In the genomic region with DNA sequence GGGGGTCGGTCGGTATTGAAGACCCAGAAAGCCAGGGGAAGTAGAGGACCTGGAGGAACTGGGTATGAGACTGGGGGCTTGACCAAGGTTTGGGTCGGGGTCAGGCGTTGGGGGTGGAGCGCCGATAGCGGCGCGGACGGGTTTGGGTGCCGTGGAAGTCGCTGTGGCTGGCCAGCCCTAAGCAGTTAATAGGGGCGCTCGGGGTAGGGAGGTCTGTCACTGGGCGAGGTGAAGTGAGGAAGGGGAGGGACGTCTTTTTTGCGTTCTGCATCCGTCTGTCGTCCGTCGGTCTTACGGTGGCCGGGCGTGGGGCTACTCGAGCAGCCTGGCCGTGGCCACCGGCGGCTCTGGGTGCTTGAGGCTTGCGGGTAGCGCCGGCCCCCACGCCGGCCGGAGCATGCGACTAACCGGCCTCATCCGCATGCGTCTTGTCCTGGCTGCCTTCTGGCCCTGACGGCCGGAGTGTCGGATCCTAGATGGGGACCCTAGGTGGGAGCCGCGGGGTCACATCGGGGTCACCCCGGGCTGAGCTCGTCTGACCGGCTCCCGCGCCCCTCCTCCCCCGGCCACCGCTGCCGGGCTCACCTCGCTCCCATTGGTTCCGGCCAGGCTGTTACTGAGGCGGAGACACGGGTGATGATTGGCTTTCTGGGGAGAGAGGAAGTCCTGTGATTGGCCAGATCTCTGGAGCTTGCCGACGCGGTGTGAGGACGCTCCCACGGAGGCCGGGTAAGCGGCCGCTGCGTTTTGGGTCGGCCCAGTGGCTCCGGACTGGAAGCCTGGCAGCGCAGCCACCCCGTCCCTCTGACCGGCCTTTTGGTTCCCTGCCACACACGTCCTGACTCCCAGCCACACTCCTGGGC, we compare ENCODE assay signal across 8 cellular contexts. TPM values are rescaled to one million over a fixed set of nuclear protein-coding genes. Genes with fewer than 3 reads are reported as not detected.
A peak's percentile ranks its signal among the peaks of the same experiment; 100 is the strongest.
DNase-seq lines count a peak whose midpoint lies in the region; ATAC-seq, FAIRE-seq and TF ChIP-seq lines count a peak whose summit lies in the region.

No MANE protein-coding gene starts in this region.

- peak; percentile 36 for TF ChIP-seq POLR2A in GM19099 (IDR thresholded peaks at IDR 0.05; ENCODE audit: extremely low read depth, insufficient read length, low read depth)
- TF ChIP-seq POLR2A in HepG2 (IDR thresholded peaks at IDR 0.05; ENCODE audit: insufficient read depth in 1 of 2, low read depth in 2 of 2, low read length in 2 of 2): peak; percentile 37 to 63; a peak in 3 of 4 replicates

- POLR2A ChIA-PET in BJ (lab: Charles Lee) (interaction anchor here (0.5 to 0.6 kb wide), 2 partner anchors 8 to 11 kb away, joined by 3 to 7 read pairs; no protein-coding TSS in a partner anchor), HepG2 (lab: Yijun Ruan, JAX) (interaction anchor here (0.8 to 6.4 kb wide), 8 partner anchors 11 to 348 kb away, joined by 3 to 159 read pairs (median 4); a partner anchor contains a TSS)

- H3K27me3 ChIP-seq in BJ (ENCODE audit: control insufficient read depth, insufficient read depth, low read length) (no peaks in the 10 kb centered on the region), HepG2 (ENCODE audit: control insufficient read depth in 1 of 2, insufficient read depth in 2 of 2, low read length in 2 of 2) (peaks cover 0 to 3% of the 10 kb centered on the region in 2 experiments; a peak in 1 of 5 replicates)

- H2AFZ ChIP-seq in HepG2 (ENCODE audit: low read length): no peak overlapping the region

- peak; percentile 60 for TF ChIP-seq RAD21 in HepG2 (CRISPR knock-in tag; IDR thresholded peaks at IDR 0.05)

- peaks cover 28% of the 10 kb centered on the region for H3K4me1 ChIP-seq in HepG2 (ENCODE audit: insufficient read depth, low read length)

- peak overlapping the region; percentile 99 for H3K4me2 ChIP-seq in HepG2 (ENCODE audit: low read depth, low read length)

- peak overlapping the region; percentile 96 for H3K9ac ChIP-seq in HepG2 (ENCODE audit: insufficient read depth, low read depth, low read length)

- in situ Hi-C loops in HepG2 (cut with HindIII; ENCODE audit: extremely low pct_ligation_motif_present, low pct_unique_long_range_greater_than_20kb): loop anchor here (10.0 kb wide), 1 partner anchor 270 kb away; a partner anchor contains a TSS

- TF ChIP-seq EP300 in HepG2 (IDR thresholded peaks at IDR 0.05; ENCODE audit: low read depth in 2 of 2, low read length in 2 of 2): no peak
- TF ChIP-seq EP300 in HepG2 (CRISPR knock-in tag; IDR thresholded peaks at IDR 0.05; ENCODE audit: borderline replicate concordance): no peak

- peak; percentile 38 for ATAC-seq in HG03378 (IDR thresholded peaks at IDR 0.05; ENCODE audit: unreplicated experiment)
- peak; percentile 80 for ATAC-seq in HepG2

- H3K27ac ChIP-seq in HepG2 (ENCODE audit: extremely low read length, insufficient read depth, low read length): peak overlapping the region; percentile 97

- TF ChIP-seq CTCF in BJ (IDR thresholded peaks at IDR 0.05; ENCODE audit: insufficient read depth, low read depth, low read length) (no peak), HepG2 (CRISPR knock-in tag; IDR thresholded peaks at IDR 0.05) (no peak)

- intact Hi-C loops in HepG2 (cut with micrococcal nuclease; ENCODE audit: unreplicated experiment): loop anchor here (5.0 kb wide), 1 partner anchor 198 kb away; no protein-coding TSS in a partner anchor

- WGBS in HepG2 (ENCODE audit: low lambda C conversion rate): 2% methylated on average over 19 of the region's 71 CpGs

- DNase-seq in BJ (ENCODE audit: low read depth): no peak
- DNase-seq in NCI-H748 (lab: John Stamatoyannopoulos, UW; ENCODE audit: unreplicated experiment): peak; percentile 95
- peak; percentile 67 to 73 for DNase-seq in activated CD4-positive, alpha-beta T cell treated with anti-CD3 and anti-CD28 coated beads, Interleukin-2, amount 50 U/mL, for 4 hours
- peak; percentile 90 to 96 for DNase-seq in dermis microvascular lymphatic vessel endothelial cell (ENCODE audit: low read depth in 2 of 2)
- DNase-seq in HepG2 (ENCODE audit: low spot score): peak; percentile 92
- DNase-seq in stimulated activated CD4-positive, alpha-beta T cell treated with anti-CD3 and anti-CD28 coated beads, Interleukin-4, amount 100 ng/mL, for 24 hours: peak; percentile 89

- peak overlapping the region; percentile 68 for H3K4me3 ChIP-seq in BJ (ENCODE audit: low read depth, low read length)
- H3K4me3 ChIP-seq in HepG2 (replicated peaks in 1 of 3; ENCODE audit: insufficient read depth in 1 of 3, low read depth in 2 of 3, low read length in 3 of 3): peak overlapping the region; percentile 83 to 95 (median 86)

- H3K9me3 ChIP-seq in HepG2 (ENCODE audit: low read length): no peaks in the 10 kb centered on the region

- peak; percentile 85 for FAIRE-seq in HepG2 (lab: Jason Lieb, UNC)

- peaks cover 26% of the 10 kb centered on the region for H4K20me1 ChIP-seq in HepG2 (ENCODE audit: insufficient read depth, low read length)

- H3K36me3 ChIP-seq in BJ (ENCODE audit: control insufficient read depth, insufficient read depth, low read length) (peaks cover 29% of the 10 kb centered on the region), HepG2 (replicated peaks in 1 of 2; ENCODE audit: control insufficient read depth in 1 of 2, insufficient read depth in 2 of 2, low read length in 2 of 2) (peaks cover 25 to 26% of the 10 kb centered on the region in 2 experiments)

- BruUV-seq in HepG2 (replicated peaks; lab: Mats Ljungman, UMichigan): TSS peak; percentile 30

- CTCF ChIA-PET in BJ (lab: Yijun Ruan, JAX): interaction anchor here (1.0 to 3.1 kb wide), 6 partner anchors 10 to 157 kb away, joined by 3 to 17 read pairs (median 4); a partner anchor contains a TSS
- CTCF ChIA-PET in HepG2 (lab: Yijun Ruan, JAX; ENCODE audit: low intra/inter-chr PET ratio, low total read pairs): no interaction called here

- peaks cover 45% of the 10 kb centered on the region for H3K79me2 ChIP-seq in HepG2 (ENCODE audit: insufficient read depth, low read length)

RNA-seq across cellular contexts. Expression of a gene that starts 10.3 kb away (rescaled TPM):
- polyA plus RNA-seq in BJ (2011; rRNA removed): 0.25 and 0.29 TPM in 2 replicates
- polyA minus RNA-seq in BJ (2011; rRNA and poly(A)+ RNA removed): not detected in 2 replicates
- 11.6 and 17.2 TPM in 2 replicates for total RNA-seq in dermis microvascular lymphatic vessel endothelial cell
- 0.31 TPM in 1 of 2 replicates, not detected in the other for total RNA-seq in HepG2 (2016; rRNA removed; fragmentation: Illumina TruSeq; extraction: Trizol)
- total RNA-seq in HepG2 (2016; cell fraction: cytosol; rRNA removed; fragmentation: Illumina TruSeq; extraction: Trizol; ENCODE audit: low read depth): not detected in 2 replicates
- 0.19 TPM in 1 of 2 replicates, not detected in the other for total RNA-seq in HepG2 (2016; cell fraction: insoluble cytoplasmic fraction; rRNA removed; fragmentation: Illumina TruSeq; extraction: Trizol)
- not detected in 2 replicates for total RNA-seq in HepG2 (2016; cell fraction: membrane; rRNA removed; fragmentation: Illumina TruSeq; extraction: Trizol)
- total RNA-seq in HepG2 (2016; cell fraction: nucleus; rRNA removed; fragmentation: Illumina TruSeq; extraction: Trizol): 1.1 TPM in 1 of 2 replicates, not detected in the other
- polyA plus RNA-seq in HepG2 (2011; rRNA removed): 0.66 and 0.84 TPM in 2 replicates
- polyA plus RNA-seq in HepG2 (2011; cell fraction: cytosol; rRNA removed): 0.08 and 0.43 TPM in 2 replicates
- 7.3 and 9.6 TPM in 2 replicates for polyA plus RNA-seq in HepG2 (2011; cell fraction: nucleus; rRNA removed)
- polyA plus RNA-seq in HepG2 (2012): 0.51 and 1.9 TPM in 2 replicates
- 0.26 and 0.33 TPM in 2 replicates for polyA plus RNA-seq in HepG2 (2016; cell fraction: cytosol; fragmentation: Illumina TruSeq; extraction: Trizol; ENCODE audit: low read depth)
- polyA plus RNA-seq in HepG2 (2016; cell fraction: insoluble cytoplasmic fraction; fragmentation: Illumina TruSeq; extraction: Trizol; ENCODE audit: low read depth): 0.28 and 0.30 TPM in 2 replicates
- 0.23 and 0.27 TPM in 2 replicates for polyA plus RNA-seq in HepG2 (2016; cell fraction: membrane; fragmentation: Illumina TruSeq; extraction: Trizol; ENCODE audit: low read depth)
- 4.6 and 6.5 TPM in 2 replicates for polyA plus RNA-seq in HepG2 (2016; cell fraction: nucleus; fragmentation: Illumina TruSeq; extraction: Trizol; ENCODE audit: insufficient read depth, low read depth)
- 0.36 TPM in 1 of 2 replicates, not detected in the other for polyA minus RNA-seq in HepG2 (2011; rRNA and poly(A)+ RNA removed; ENCODE audit: low replicate concordance)
- polyA minus RNA-seq in HepG2 (2011; cell fraction: cytosol; rRNA and poly(A)+ RNA removed): not detected in 2 replicates
- polyA minus RNA-seq in HepG2 (2011; cell fraction: nucleus; rRNA and poly(A)+ RNA removed): 1.3 and 2.7 TPM in 2 replicates

RNA-seq across cellular contexts. Expression of a gene that starts 10.5 kb away (rescaled TPM):
- polyA plus RNA-seq in BJ (2011; rRNA removed): 0.91 and 1.2 TPM in 2 replicates
- 5.0 and 9.0 TPM in 2 replicates for polyA minus RNA-seq in BJ (2011; rRNA and poly(A)+ RNA removed)
- 1.0 and 3.5 TPM in 2 replicates for total RNA-seq in dermis microvascular lymphatic vessel endothelial cell
- total RNA-seq in HepG2 (2016; rRNA removed; fragmentation: Illumina TruSeq; extraction: Trizol): 2.1 and 2.2 TPM in 2 replicates
- 0.30 and 1.9 TPM in 2 replicates for total RNA-seq in HepG2 (2016; cell fraction: cytosol; rRNA removed; fragmentation: Illumina TruSeq; extraction: Trizol; ENCODE audit: low read depth)
- 1.3 and 1.6 TPM in 2 replicates for total RNA-seq in HepG2 (2016; cell fraction: insoluble cytoplasmic fraction; rRNA removed; fragmentation: Illumina TruSeq; extraction: Trizol)
- 1.7 and 3.1 TPM in 2 replicates for total RNA-seq in HepG2 (2016; cell fraction: membrane; rRNA removed; fragmentation: Illumina TruSeq; extraction: Trizol)
- total RNA-seq in HepG2 (2016; cell fraction: nucleus; rRNA removed; fragmentation: Illumina TruSeq; extraction: Trizol): 5.8 and 6.2 TPM in 2 replicates
- 1.3 and 1.9 TPM in 2 replicates for polyA plus RNA-seq in HepG2 (2011; rRNA removed)
- 0.42 and 0.82 TPM in 2 replicates for polyA plus RNA-seq in HepG2 (2011; cell fraction: cytosol; rRNA removed)
- polyA plus RNA-seq in HepG2 (2011; cell fraction: nucleus; rRNA removed): 18.1 and 23.2 TPM in 2 replicates
- 8.4 and 13.6 TPM in 2 replicates for polyA plus RNA-seq in HepG2 (2012)
- polyA plus RNA-seq in HepG2 (2016; cell fraction: cytosol; fragmentation: Illumina TruSeq; extraction: Trizol; ENCODE audit: low read depth): 0.37 and 0.83 TPM in 2 replicates
- polyA plus RNA-seq in HepG2 (2016; cell fraction: insoluble cytoplasmic fraction; fragmentation: Illumina TruSeq; extraction: Trizol; ENCODE audit: low read depth): 2.4 and 4.0 TPM in 2 replicates
- 0.80 and 1.7 TPM in 2 replicates for polyA plus RNA-seq in HepG2 (2016; cell fraction: membrane; fragmentation: Illumina TruSeq; extraction: Trizol; ENCODE audit: low read depth)
- polyA plus RNA-seq in HepG2 (2016; cell fraction: nucleus; fragmentation: Illumina TruSeq; extraction: Trizol; ENCODE audit: insufficient read depth, low read depth): 21.8 and 22.9 TPM in 2 replicates
- 3.6 and 8.2 TPM in 2 replicates for polyA minus RNA-seq in HepG2 (2011; rRNA and poly(A)+ RNA removed; ENCODE audit: low replicate concordance)
- 2.2 and 3.8 TPM in 2 replicates for polyA minus RNA-seq in HepG2 (2011; cell fraction: cytosol; rRNA and poly(A)+ RNA removed)
- polyA minus RNA-seq in HepG2 (2011; cell fraction: nucleus; rRNA and poly(A)+ RNA removed): 18.7 and 21.1 TPM in 2 replicates

RNA-seq across cellular contexts. Expression of a gene that starts 12.8 kb away (rescaled TPM):
- 74.9 and 82.7 TPM in 2 replicates for polyA plus RNA-seq in BJ (2011; rRNA removed)
- 20.8 and 34.3 TPM in 2 replicates for polyA minus RNA-seq in BJ (2011; rRNA and poly(A)+ RNA removed)
- 84.6 and 171 TPM in 2 replicates for total RNA-seq in dermis microvascular lymphatic vessel endothelial cell
- 91.6 and 105 TPM in 2 replicates for total RNA-seq in HepG2 (2016; rRNA removed; fragmentation: Illumina TruSeq; extraction: Trizol)
- 62.3 and 74.3 TPM in 2 replicates for total RNA-seq in HepG2 (2016; cell fraction: cytosol; rRNA removed; fragmentation: Illumina TruSeq; extraction: Trizol; ENCODE audit: low read depth)
- total RNA-seq in HepG2 (2016; cell fraction: insoluble cytoplasmic fraction; rRNA removed; fragmentation: Illumina TruSeq; extraction: Trizol): 94.6 and 120 TPM in 2 replicates
- 54.2 and 67.7 TPM in 2 replicates for total RNA-seq in HepG2 (2016; cell fraction: membrane; rRNA removed; fragmentation: Illumina TruSeq; extraction: Trizol)
- total RNA-seq in HepG2 (2016; cell fraction: nucleus; rRNA removed; fragmentation: Illumina TruSeq; extraction: Trizol): 37.3 and 42.0 TPM in 2 replicates
- polyA plus RNA-seq in HepG2 (2011; rRNA removed): 43.9 and 46.9 TPM in 2 replicates
- polyA plus RNA-seq in HepG2 (2011; cell fraction: cytosol; rRNA removed): 35.2 and 66.3 TPM in 2 replicates
- polyA plus RNA-seq in HepG2 (2011; cell fraction: nucleus; rRNA removed): 36.8 and 49.2 TPM in 2 replicates
- polyA plus RNA-seq in HepG2 (2012): 19.2 and 22.5 TPM in 2 replicates
- polyA plus RNA-seq in HepG2 (2016; cell fraction: cytosol; fragmentation: Illumina TruSeq; extraction: Trizol; ENCODE audit: low read depth): 53.8 and 75.0 TPM in 2 replicates
- 69.5 and 79.8 TPM in 2 replicates for polyA plus RNA-seq in HepG2 (2016; cell fraction: insoluble cytoplasmic fraction; fragmentation: Illumina TruSeq; extraction: Trizol; ENCODE audit: low read depth)
- polyA plus RNA-seq in HepG2 (2016; cell fraction: membrane; fragmentation: Illumina TruSeq; extraction: Trizol; ENCODE audit: low read depth): 39.8 and 49.0 TPM in 2 replicates
- polyA plus RNA-seq in HepG2 (2016; cell fraction: nucleus; fragmentation: Illumina TruSeq; extraction: Trizol; ENCODE audit: insufficient read depth, low read depth): 46.6 and 50.5 TPM in 2 replicates
- polyA minus RNA-seq in HepG2 (2011; rRNA and poly(A)+ RNA removed; ENCODE audit: low replicate concordance): 21.5 and 58.0 TPM in 2 replicates
- 35.5 and 51.8 TPM in 2 replicates for polyA minus RNA-seq in HepG2 (2011; cell fraction: cytosol; rRNA and poly(A)+ RNA removed)
- 13.3 and 23.4 TPM in 2 replicates for polyA minus RNA-seq in HepG2 (2011; cell fraction: nucleus; rRNA and poly(A)+ RNA removed)

RNA-seq across cellular contexts. Expression of a gene that starts 13.3 kb away (rescaled TPM):
- 6.7 and 7.9 TPM in 2 replicates for polyA plus RNA-seq in BJ (2011; rRNA removed)
- 6.3 and 9.3 TPM in 2 replicates for polyA minus RNA-seq in BJ (2011; rRNA and poly(A)+ RNA removed)
- total RNA-seq in dermis microvascular lymphatic vessel endothelial cell: 5.6 and 6.0 TPM in 2 replicates
- total RNA-seq in HepG2 (2016; rRNA removed; fragmentation: Illumina TruSeq; extraction: Trizol): 17.0 and 21.4 TPM in 2 replicates
- total RNA-seq in HepG2 (2016; cell fraction: cytosol; rRNA removed; fragmentation: Illumina TruSeq; extraction: Trizol; ENCODE audit: low read depth): 1.1 TPM in 2 replicates
- total RNA-seq in HepG2 (2016; cell fraction: insoluble cytoplasmic fraction; rRNA removed; fragmentation: Illumina TruSeq; extraction: Trizol): 16.9 and 20.4 TPM in 2 replicates
- total RNA-seq in HepG2 (2016; cell fraction: membrane; rRNA removed; fragmentation: Illumina TruSeq; extraction: Trizol): 9.5 and 12.3 TPM in 2 replicates
- total RNA-seq in HepG2 (2016; cell fraction: nucleus; rRNA removed; fragmentation: Illumina TruSeq; extraction: Trizol): 9.1 and 10.0 TPM in 2 replicates
- polyA plus RNA-seq in HepG2 (2011; rRNA removed): 7.9 and 8.9 TPM in 2 replicates
- 7.7 and 8.1 TPM in 2 replicates for polyA plus RNA-seq in HepG2 (2011; cell fraction: cytosol; rRNA removed)
- polyA plus RNA-seq in HepG2 (2011; cell fraction: nucleus; rRNA removed): 7.1 and 7.3 TPM in 2 replicates
- polyA plus RNA-seq in HepG2 (2012): 5.1 and 7.4 TPM in 2 replicates
- polyA plus RNA-seq in HepG2 (2016; cell fraction: cytosol; fragmentation: Illumina TruSeq; extraction: Trizol; ENCODE audit: low read depth): 1.4 and 1.9 TPM in 2 replicates
- 20.6 and 21.0 TPM in 2 replicates for polyA plus RNA-seq in HepG2 (2016; cell fraction: insoluble cytoplasmic fraction; fragmentation: Illumina TruSeq; extraction: Trizol; ENCODE audit: low read depth)
- 6.2 and 7.1 TPM in 2 replicates for polyA plus RNA-seq in HepG2 (2016; cell fraction: membrane; fragmentation: Illumina TruSeq; extraction: Trizol; ENCODE audit: low read depth)
- 14.1 and 14.8 TPM in 2 replicates for polyA plus RNA-seq in HepG2 (2016; cell fraction: nucleus; fragmentation: Illumina TruSeq; extraction: Trizol; ENCODE audit: insufficient read depth, low read depth)
- 9.3 and 30.2 TPM in 2 replicates for polyA minus RNA-seq in HepG2 (2011; rRNA and poly(A)+ RNA removed; ENCODE audit: low replicate concordance)
- 4.3 and 5.6 TPM in 2 replicates for polyA minus RNA-seq in HepG2 (2011; cell fraction: cytosol; rRNA and poly(A)+ RNA removed)
- polyA minus RNA-seq in HepG2 (2011; cell fraction: nucleus; rRNA and poly(A)+ RNA removed): 4.2 and 6.0 TPM in 2 replicates

RNA-seq across cellular contexts. Expression of a gene that starts 44.1 kb away (rescaled TPM):
- polyA plus RNA-seq in BJ (2011; rRNA removed) (43.5 and 49.1 TPM in 2 replicates), HepG2 (2011; rRNA removed) (2.7 and 3.3 TPM in 2 replicates)
- 67.4 and 108 TPM in 2 replicates for polyA minus RNA-seq in BJ (2011; rRNA and poly(A)+ RNA removed)
- total RNA-seq in dermis microvascular lymphatic vessel endothelial cell (57.8 and 60.2 TPM in 2 replicates), HepG2 (2016; rRNA removed; fragmentation: Illumina TruSeq; extraction: Trizol) (3.3 and 3.7 TPM in 2 replicates)
- total RNA-seq in HepG2 (2016; cell fraction: cytosol; rRNA removed; fragmentation: Illumina TruSeq; extraction: Trizol; ENCODE audit: low read depth): 0.20 and 0.53 TPM in 2 replicates
- 1.6 and 3.6 TPM in 2 replicates for total RNA-seq in HepG2 (2016; cell fraction: insoluble cytoplasmic fraction; rRNA removed; fragmentation: Illumina TruSeq; extraction: Trizol)
- total RNA-seq in HepG2 (2016; cell fraction: membrane; rRNA removed; fragmentation: Illumina TruSeq; extraction: Trizol): 1.1 and 3.2 TPM in 2 replicates
- 4.7 and 9.3 TPM in 2 replicates for total RNA-seq in HepG2 (2016; cell fraction: nucleus; rRNA removed; fragmentation: Illumina TruSeq; extraction: Trizol)
- polyA plus RNA-seq in HepG2 (2011; cell fraction: cytosol; rRNA removed): 1.8 and 1.9 TPM in 2 replicates
- polyA plus RNA-seq in HepG2 (2011; cell fraction: nucleus; rRNA removed): 21.5 and 21.6 TPM in 2 replicates
- 6.4 and 10.0 TPM in 2 replicates for polyA plus RNA-seq in HepG2 (2012)
- 0.57 and 0.75 TPM in 2 replicates for polyA plus RNA-seq in HepG2 (2016; cell fraction: cytosol; fragmentation: Illumina TruSeq; extraction: Trizol; ENCODE audit: low read depth)
- polyA plus RNA-seq in HepG2 (2016; cell fraction: insoluble cytoplasmic fraction; fragmentation: Illumina TruSeq; extraction: Trizol; ENCODE audit: low read depth): 1.8 and 5.2 TPM in 2 replicates
- polyA plus RNA-seq in HepG2 (2016; cell fraction: membrane; fragmentation: Illumina TruSeq; extraction: Trizol; ENCODE audit: low read depth): 1.1 and 1.3 TPM in 2 replicates
- polyA plus RNA-seq in HepG2 (2016; cell fraction: nucleus; fragmentation: Illumina TruSeq; extraction: Trizol; ENCODE audit: insufficient read depth, low read depth): 15.5 and 16.4 TPM in 2 replicates
- polyA minus RNA-seq in HepG2 (2011; rRNA and poly(A)+ RNA removed; ENCODE audit: low replicate concordance): 8.0 and 73.1 TPM in 2 replicates
- polyA minus RNA-seq in HepG2 (2011; cell fraction: cytosol; rRNA and poly(A)+ RNA removed): 3.3 and 3.9 TPM in 2 replicates
- 9.1 and 12.4 TPM in 2 replicates for polyA minus RNA-seq in HepG2 (2011; cell fraction: nucleus; rRNA and poly(A)+ RNA removed)
